8 cellular contexts compared by ENCODE assay signal in genomic region chr7:103155331-103156024, GRCh38. TPM values are rescaled to one million over a fixed set of nuclear protein-coding genes. Genes with fewer than 3 reads are reported as not detected.
A peak's percentile ranks its signal among the peaks of the same experiment; 100 is the strongest.
DNase-seq lines count a peak whose midpoint lies in the region; ATAC-seq and TF ChIP-seq lines count a peak whose summit lies in the region.
"Not testable (repeated sequence)": the region's sequence is repeated elsewhere in the genome, so short reads cannot be mapped to it uniquely, and the experiment has no call there.

No MANE protein-coding gene starts in this region.

- H3K4me1 ChIP-seq in right lobe of liver = peaks cover 0 to 40% (median 13%) of the 10 kb centered on the region in 4 donors

- H3K27ac ChIP-seq in right lobe of liver = peak overlapping the region in 2 of 3 donors; percentile 34 to 83

- ATAC-seq in GM18502 (IDR thresholded peaks at IDR 0.05; ENCODE audit: poor library complexity, unreplicated experiment) (peak; percentile 56), GM21381 (IDR thresholded peaks at IDR 0.05; ENCODE audit: unreplicated experiment) (peak; percentile 77), HG03175 (IDR thresholded peaks at IDR 0.05; ENCODE audit: unreplicated experiment) (peak; percentile 59), right lobe of liver (peak in 2 of 4 donors; percentile 12 to 55)

- H3K9me3 Mint-ChIP-seq in activated CD4-positive, alpha-beta T cell treated with anti-CD3 and anti-CD28 coated beads, Interleukin-2, amount 10 ng/mL, durations not matched to agents 24 days and 14 days; activated naive CD4-positive, alpha-beta T cell treated with anti-CD3 and anti-CD28 coated beads, Interleukin-2, amount 50 U/mL, for 24 hours; stimulated activated naive CD8-positive, alpha-beta T cell treated with anti-CD3 and anti-CD28 coated beads, Interleukin-15, Interleukin-2, amounts not matched to agents 100 ng/mL and 50 ng/mL, for 24 hours: not testable (repeated sequence)

- DNase-seq in OCI-M1 (lab: John Stamatoyannopoulos, UW) = peak; percentile 81
- DNase-seq in activated CD4-positive, alpha-beta T cell treated with anti-CD3 and anti-CD28 coated beads, Interleukin-2, amount 10 ng/mL, durations not matched to agents 24 days and 14 days = peak; percentile 66
- not testable (repeated sequence) for DNase-seq in right lobe of liver

- H3K4me3 ChIP-seq in right lobe of liver = peak overlapping the region in 1 of 3 donors; percentile 35

- TF ChIP-seq POLR2A in right lobe of liver (IDR thresholded peaks at IDR 0.05) = not testable (repeated sequence)

- not testable (repeated sequence) for H3K36me3 Mint-ChIP-seq in activated CD4-positive, alpha-beta T cell treated with anti-CD3 and anti-CD28 coated beads, Interleukin-2, amount 10 ng/mL, durations not matched to agents 24 days and 14 days (ENCODE audit: low read depth); activated naive CD4-positive, alpha-beta T cell treated with anti-CD3 and anti-CD28 coated beads, Interleukin-2, amount 50 U/mL, for 24 hours; stimulated activated naive CD8-positive, alpha-beta T cell treated with anti-CD3 and anti-CD28 coated beads, Interleukin-15, Interleukin-2, amounts not matched to agents 100 ng/mL and 50 ng/mL, for 24 hours (ENCODE audit: low read depth)

- WGBS in right lobe of liver (ENCODE audit: insufficient coverage, low coverage, low lambda C conversion rate, missing lambda C conversion rate) = 34% methylated on average over 8 of the region's 8 CpGs

- TF ChIP-seq CTCF in right lobe of liver (IDR thresholded peaks at IDR 0.05) = not testable (repeated sequence)

- not testable (repeated sequence) for H3K36me3 ChIP-seq in right lobe of liver

- not testable (repeated sequence) for H3K9me3 ChIP-seq in right lobe of liver

- H3K4me3 Mint-ChIP-seq in activated CD4-positive, alpha-beta T cell treated with anti-CD3 and anti-CD28 coated beads, Interleukin-2, amount 10 ng/mL, durations not matched to agents 24 days and 14 days = peak overlapping the region; percentile 65
- H3K4me3 Mint-ChIP-seq in activated naive CD4-positive, alpha-beta T cell treated with anti-CD3 and anti-CD28 coated beads, Interleukin-2, amount 50 U/mL, for 24 hours = peak overlapping the region; percentile 61
- peak overlapping the region; percentile 72 for H3K4me3 Mint-ChIP-seq in stimulated activated naive CD8-positive, alpha-beta T cell treated with anti-CD3 and anti-CD28 coated beads, Interleukin-15, Interleukin-2, amounts not matched to agents 100 ng/mL and 50 ng/mL, for 24 hours

- H3K27ac Mint-ChIP-seq in activated CD4-positive, alpha-beta T cell treated with anti-CD3 and anti-CD28 coated beads, Interleukin-2, amount 10 ng/mL, durations not matched to agents 24 days and 14 days = peak overlapping the region; percentile 67
- H3K27ac Mint-ChIP-seq in activated naive CD4-positive, alpha-beta T cell treated with anti-CD3 and anti-CD28 coated beads, Interleukin-2, amount 50 U/mL, for 24 hours = peak overlapping the region; percentile 32
- H3K27ac Mint-ChIP-seq in stimulated activated naive CD8-positive, alpha-beta T cell treated with anti-CD3 and anti-CD28 coated beads, Interleukin-15, Interleukin-2, amounts not matched to agents 100 ng/mL and 50 ng/mL, for 24 hours = peak overlapping the region; percentile 73

- intact Hi-C loops in activated CD4-positive, alpha-beta T cell treated with anti-CD3 and anti-CD28 coated beads, Interleukin-2, amount 10 ng/mL, durations not matched to agents 24 days and 14 days (cut with micrococcal nuclease); right lobe of liver (cut with DNase I): not testable (repeated sequence)

- H3K27me3 Mint-ChIP-seq in activated CD4-positive, alpha-beta T cell treated with anti-CD3 and anti-CD28 coated beads, Interleukin-2, amount 10 ng/mL, durations not matched to agents 24 days and 14 days; activated naive CD4-positive, alpha-beta T cell treated with anti-CD3 and anti-CD28 coated beads, Interleukin-2, amount 50 U/mL, for 24 hours; stimulated activated naive CD8-positive, alpha-beta T cell treated with anti-CD3 and anti-CD28 coated beads, Interleukin-15, Interleukin-2, amounts not matched to agents 100 ng/mL and 50 ng/mL, for 24 hours: not testable (repeated sequence)

- not testable (repeated sequence) for H3K27me3 ChIP-seq in right lobe of liver

- H3K4me1 Mint-ChIP-seq in activated CD4-positive, alpha-beta T cell treated with anti-CD3 and anti-CD28 coated beads, Interleukin-2, amount 10 ng/mL, durations not matched to agents 24 days and 14 days = peaks cover 12% of the 10 kb centered on the region
- H3K4me1 Mint-ChIP-seq in activated naive CD4-positive, alpha-beta T cell treated with anti-CD3 and anti-CD28 coated beads, Interleukin-2, amount 50 U/mL, for 24 hours = not testable (repeated sequence)
- H3K4me1 Mint-ChIP-seq in stimulated activated naive CD8-positive, alpha-beta T cell treated with anti-CD3 and anti-CD28 coated beads, Interleukin-15, Interleukin-2, amounts not matched to agents 100 ng/mL and 50 ng/mL, for 24 hours (ENCODE audit: low read depth) = peaks cover 15% of the 10 kb centered on the region

RNA-seq across cellular contexts. Expression of gene NAPEPLD, which starts 6.6 kb away (rescaled TPM):
- total RNA-seq in activated CD4-positive, alpha-beta T cell treated with anti-CD3 and anti-CD28 coated beads, Interleukin-2, amount 10 ng/mL, durations not matched to agents 24 days and 14 days = 8.8 and 10.1 TPM in 2 replicates
- 10 to 100 TPM in 2 of 6 experiments, 1 to 10 TPM in 4; 5.8 to 24.6 (median 8.1) TPM for total RNA-seq in right lobe of liver
